8 cellular contexts compared by ENCODE assay signal in genomic region chrX:24169211-24169610, GRCh38. TPM values are rescaled to one million over a fixed set of nuclear protein-coding genes. Genes with fewer than 3 reads are reported as not detected.
DNase-seq lines count a peak whose midpoint lies in the region; ATAC-seq and TF ChIP-seq lines count a peak whose summit lies in the region.

No MANE protein-coding gene starts in this region.

- peaks cover 56% of the 10 kb centered on the region for H3K4me1 Mint-ChIP-seq in mesothelial cell of epicardium

- H3K36me3 Mint-ChIP-seq in mesothelial cell of epicardium, result peaks cover 8% of the 10 kb centered on the region

- H4K8ac ChIP-seq in mesenchymal stem cell (ENCODE audit: low read length), result no peak overlapping the region

- H3K9ac ChIP-seq in HUES6 (ENCODE audit: low read length), result no peak overlapping the region
- no peak overlapping the region for H3K9ac ChIP-seq in mesenchymal stem cell (ENCODE audit: low read length)

- H3K4ac ChIP-seq in mesenchymal stem cell (ENCODE audit: low read depth in 1 of 2, low read length in 2 of 2), result no peak overlapping the region

- H2AK5ac ChIP-seq in mesenchymal stem cell (ENCODE audit: low read length, severe bottlenecking), result no peak overlapping the region

- peak overlapping the region; percentile 31 for H3K27ac Mint-ChIP-seq in mesothelial cell of epicardium

- no peak overlapping the region for H2BK15ac ChIP-seq in mesenchymal stem cell (ENCODE audit: low read depth, poor library complexity, severe bottlenecking)

- DNase-seq in mesothelial cell of epicardium (ENCODE audit: low spot score in 2 of 2, unreplicated experiment in 2 of 2) (no peak), mesenchymal stem cell (no peak), right atrium auricular region (ENCODE audit: low spot score) (no peak), retina (no peak), iPS-NIHi7 (ENCODE audit: extremely low spot score) (no peak)

- TF ChIP-seq CTCF in mesothelial cell of epicardium (IDR thresholded peaks at IDR 0.05; ENCODE audit: unreplicated experiment) (no peak), right atrium auricular region (IDR thresholded peaks at IDR 0.05) (no peak)

- no peaks in the 10 kb centered on the region for H3K79me1 ChIP-seq in mesenchymal stem cell (replicated peaks; ENCODE audit: low read length, poor library complexity, severe bottlenecking)

- no peak overlapping the region for H4K91ac ChIP-seq in mesenchymal stem cell (ENCODE audit: low read length)

- peaks cover 22% of the 10 kb centered on the region for H3K36me3 ChIP-seq in HUES6 (ENCODE audit: control insufficient read depth, insufficient read depth, low read length)
- peaks cover 6 to 33% of the 10 kb centered on the region in 2 experiments for H3K36me3 ChIP-seq in mesenchymal stem cell (ENCODE audit: control insufficient read depth in 1 of 2, insufficient read depth in 2 of 2, low read depth in 1 of 2, low read length in 2 of 2)
- H3K36me3 ChIP-seq in right atrium auricular region, result peaks cover 18% of the 10 kb centered on the region

- H3K4me3 ChIP-seq in HUES6 (ENCODE audit: low read depth, low read length) (no peak overlapping the region), mesenchymal stem cell (ENCODE audit: insufficient read depth in 1 of 2, low read depth in 1 of 2, low read length in 2 of 2) (no peak overlapping the region), right atrium auricular region (no peak overlapping the region)

- H2BK120ac ChIP-seq in mesenchymal stem cell (ENCODE audit: low read depth, low read length), result no peak overlapping the region

- H3K4me2 ChIP-seq in mesenchymal stem cell (ENCODE audit: low read length, poor library complexity, severe bottlenecking), result no peak overlapping the region

- H3K9me3 Mint-ChIP-seq in mesothelial cell of epicardium, result no peaks in the 10 kb centered on the region

- no peaks in the 10 kb centered on the region for H3K9me3 ChIP-seq in HUES6 (ENCODE audit: control insufficient read depth, insufficient read depth, low read depth, low read length)
- H3K9me3 ChIP-seq in mesenchymal stem cell (ENCODE audit: control insufficient read depth, low read length), result no peaks in the 10 kb centered on the region
- H3K9me3 ChIP-seq in right atrium auricular region, result no peaks in the 10 kb centered on the region

- H3K14ac ChIP-seq in mesenchymal stem cell (ENCODE audit: low read length in 2 of 2), result no peak overlapping the region

- no peak overlapping the region for H3K18ac ChIP-seq in mesenchymal stem cell (ENCODE audit: low read depth in 1 of 2, low read length in 2 of 2)

- 81% methylated on average over 3 of the region's 3 CpGs for WGBS in mesenchymal stem cell

- H3K23ac ChIP-seq in mesenchymal stem cell (ENCODE audit: low read length in 2 of 2), result no peak overlapping the region

- no peak overlapping the region for H2BK12ac ChIP-seq in mesenchymal stem cell (ENCODE audit: low read length in 2 of 2)

- H3K4me1 ChIP-seq in HUES6 (ENCODE audit: control insufficient read depth, insufficient read depth, low read length), result peaks cover 26% of the 10 kb centered on the region
- no peaks in the 10 kb centered on the region for H3K4me1 ChIP-seq in mesenchymal stem cell (ENCODE audit: control insufficient read depth, insufficient read depth, low read depth, low read length)
- H3K4me1 ChIP-seq in right atrium auricular region, result peaks cover 0 to 28% of the 10 kb centered on the region in 2 donors

- no peaks in the 10 kb centered on the region for H3K27me3 Mint-ChIP-seq in mesothelial cell of epicardium (ENCODE audit: low read depth)

- H2AFZ ChIP-seq in mesenchymal stem cell (ENCODE audit: low read depth, low read length), result no peak overlapping the region

- ATAC-seq in GM18858 (IDR thresholded peaks at IDR 0.05; ENCODE audit: unreplicated experiment) (peak; percentile 68), GM21737 (IDR thresholded peaks at IDR 0.05; ENCODE audit: unreplicated experiment) (peak; percentile 54)

- H3K27me3 ChIP-seq in HUES6 (ENCODE audit: control insufficient read depth, insufficient read depth, low read length) (no peaks in the 10 kb centered on the region), mesenchymal stem cell (ENCODE audit: control insufficient read depth in 1 of 2, insufficient read depth in 1 of 2, low read length in 2 of 2) (no peaks in the 10 kb centered on the region), right atrium auricular region (no peaks in the 10 kb centered on the region)

- H2BK5ac ChIP-seq in mesenchymal stem cell (ENCODE audit: low read depth, low read length, poor library complexity, severe bottlenecking), result no peak overlapping the region

- peak overlapping the region; percentile 58; the same call in 1 of the 2 replicates for H3K27ac ChIP-seq in HUES6 (ENCODE audit: low read depth, low read length)
- H3K27ac ChIP-seq in mesenchymal stem cell (ENCODE audit: low read length, poor library complexity, severe bottlenecking), result no peak overlapping the region
- no peak overlapping the region for H3K27ac ChIP-seq in right atrium auricular region

- H3K4me3 Mint-ChIP-seq in mesothelial cell of epicardium, result no peak overlapping the region

RNA-seq across cellular contexts. Expression of gene ZFX, which starts 19.7 kb away (rescaled TPM):
- total RNA-seq in mesothelial cell of epicardium (131 to 145 TPM (median 143 TPM) in 3 replicates), right atrium auricular region (10 to 100 TPM; 32.6 to 36.6 TPM)
- polyA plus RNA-seq in mesenchymal stem cell (2013, experiment 1 of 2), result 8.4 TPM
- polyA plus RNA-seq in mesenchymal stem cell (2013, experiment 2 of 2), result 8.1 TPM
